Comparison of ENCODE assay signal across 19 cellular contexts in the genomic region with DNA sequence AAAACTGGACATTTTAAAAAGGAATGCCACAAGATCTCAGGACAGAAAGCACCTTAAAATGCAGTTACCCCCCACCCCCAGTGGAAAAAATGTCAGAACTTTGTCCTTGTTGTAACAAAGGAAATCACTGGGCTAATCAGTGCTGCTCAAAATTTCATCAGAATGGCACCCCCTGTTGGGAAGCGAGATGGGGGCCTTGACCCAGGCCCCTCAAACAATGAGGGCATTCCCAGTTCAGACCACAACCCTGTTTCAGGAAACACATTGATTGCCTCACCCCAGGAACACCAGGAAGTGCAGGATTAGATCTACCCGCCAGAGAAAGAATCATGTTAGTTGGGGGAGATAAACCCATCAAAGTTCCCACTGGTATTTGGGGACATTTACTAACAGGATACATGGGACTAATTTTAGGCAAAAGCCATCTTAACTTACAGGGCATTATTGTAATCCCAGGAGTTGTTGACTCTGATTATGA. TPM values are rescaled to one million over a fixed set of nuclear protein-coding genes. Genes with fewer than 3 reads are reported as not detected.
A peak's percentile ranks its signal among the peaks of the same experiment; 100 is the strongest.
DNase-seq lines count a peak whose midpoint lies in the region; ATAC-seq and TF ChIP-seq lines count a peak whose summit lies in the region.
"Had no signal": no experiment of that assay in that cellular context is flagged by ENCODE, and none has a peak within 500 bp of the region (broad histone marks: within the 10 kb centered on the region; RNA-seq: fewer than 3 reads in every experiment).

No MANE protein-coding gene starts in this region.

- DNase-seq in A673 (ENCODE audit: low spot score) (peak; percentile 56), dermis blood vessel endothelial cell (peak; percentile 11), left colon (no peak), NCI-H526 treated with DMSO at 0.1 percent for 48 hours (lab: John Stamatoyannopoulos, UW) (no peak), glomerular visceral epithelial cell (ENCODE audit: extremely low spot score) (no peak), T-cell (no peak)
- DNase-seq: 8988T; ACHN; CD4-positive, CD25-positive, alpha-beta regulatory T cell; DMS 273 treated with DMSO at 0.1 percent for 48 hours; DMS79; EL; GOT3 had no signal

- no peak for TF ChIP-seq CTCF in A673 (conservative IDR thresholded peaks at IDR 0.05; ENCODE audit: low read depth, low read length)

- peaks cover 0 to 6% (median 6%) of the 10 kb centered on the region in 3 donors for H3K4me1 Mint-ChIP-seq in T-cell
- H3K4me1 Mint-ChIP-seq: CD4-positive, CD25-positive, alpha-beta regulatory T cell; IgD-negative memory B cell had no signal

- H3K27ac ChIP-seq in A673 (ENCODE audit: low read depth, low read length, poor library complexity, severe bottlenecking) (no peak overlapping the region), HUES48 (ENCODE audit: low read depth, low read length) (peak overlapping the region; percentile 46)
- H3K27ac ChIP-seq: BLaER1 treated with 17β-estradiol and CSF1 and Interleukin-3, amounts not matched to agents 10 nM and 100 nM; HL-60 had no signal

- BruUV-seq in A673 (replicated peaks; lab: Mats Ljungman, UMichigan): no TSS peak

- POLR2A ChIA-PET in A673 (lab: Charles Lee; ENCODE audit: low non-redundant PET) (no interaction called here), T-cell (lab: Charles Lee) (no interaction called here)

- no peak overlapping the region for H3K27ac Mint-ChIP-seq in T-cell
- H3K27ac Mint-ChIP-seq: CD4-positive, CD25-positive, alpha-beta regulatory T cell; IgD-negative memory B cell had no signal

- H3K9me3 Mint-ChIP-seq in T-cell: peaks cover 0 to 5% (median 2%) of the 10 kb centered on the region in 3 donors

- H3K9me3 ChIP-seq in A673 (ENCODE audit: low read depth, low read length, poor library complexity, severe bottlenecking) (no peaks in the 10 kb centered on the region), HUES48 (ENCODE audit: control insufficient read depth, insufficient read depth, low read length) (peaks cover 48% of the 10 kb centered on the region)
- H3K9me3 ChIP-seq: HAP-1 had no signal

- H3K4me3 ChIP-seq in A673 (ENCODE audit: low read depth, low read length, poor library complexity, severe bottlenecking) (no peak overlapping the region), HUES48 (ENCODE audit: low read depth, low read length) (no peak overlapping the region)
- H3K4me3 ChIP-seq: BLaER1 treated with 17β-estradiol and CSF1 and Interleukin-3, amounts not matched to agents 10 nM and 100 nM; HAP-1 had no signal

- no peaks in the 10 kb centered on the region for H3K36me3 ChIP-seq in A673 (ENCODE audit: insufficient read depth, low read length, poor library complexity, severe bottlenecking)
- H3K36me3 ChIP-seq in HUES48 (ENCODE audit: control insufficient read depth, insufficient read depth, low read length): peaks cover 9% of the 10 kb centered on the region; the same call in 1 of the 2 replicates

- intact Hi-C loops in A673 (cut with micrococcal nuclease; ENCODE audit: unreplicated experiment): no loop called here
- intact Hi-C loops in left colon (cut with DNase I, micrococcal nuclease): no loop called here

- ATAC-seq in left colon (peak; percentile 54), HG02973 (IDR thresholded peaks at IDR 0.05; ENCODE audit: unreplicated experiment) (no peak), T-cell (replicated peaks in 1 of 4) (no peak)

- peaks cover 0 to 7% of the 10 kb centered on the region in 2 donors for H3K27me3 Mint-ChIP-seq in T-cell
- H3K27me3 Mint-ChIP-seq: CD4-positive, CD25-positive, alpha-beta regulatory T cell; IgD-negative memory B cell had no signal

- peaks cover 37% of the 10 kb centered on the region for H3K36me3 Mint-ChIP-seq in T-cell

- peaks cover 5% of the 10 kb centered on the region for H3K4me1 ChIP-seq in A673 (ENCODE audit: insufficient read depth, low read length, poor library complexity, severe bottlenecking)
- H3K4me1 ChIP-seq in HUES48 (ENCODE audit: control insufficient read depth, insufficient read depth, low read length): no peaks in the 10 kb centered on the region
- H3K4me1 ChIP-seq: BLaER1 treated with 17β-estradiol and CSF1 and Interleukin-3, amounts not matched to agents 10 nM and 100 nM had no signal

- H3K27me3 ChIP-seq in A673 (replicated peaks; ENCODE audit: insufficient read depth, low read depth, low read length, poor library complexity) (no peaks in the 10 kb centered on the region), HUES48 (ENCODE audit: control insufficient read depth, insufficient read depth, low read length) (no peaks in the 10 kb centered on the region)

- CTCF ChIA-PET in A673 (lab: Charles Lee) (no interaction called here), T-cell (lab: Charles Lee) (interaction anchor here in 1 of 2 donors (0.7 kb wide), 1 partner anchor 21 kb away, joined by 4 read pairs; no protein-coding TSS in a partner anchor)

- H3K9ac ChIP-seq in HUES48 (ENCODE audit: low read depth, low read length): no peak overlapping the region
- H3K9ac ChIP-seq: BLaER1 treated with 17β-estradiol and CSF1 and Interleukin-3, amounts not matched to agents 10 nM and 100 nM had no signal

- no peak overlapping the region for H3K4me3 Mint-ChIP-seq in T-cell
- H3K4me3 Mint-ChIP-seq: CD4-positive, CD25-positive, alpha-beta regulatory T cell; IgD-negative memory B cell had no signal

RNA-seq across cellular contexts. Expression of a gene that starts 16.4 kb away (rescaled TPM):
- total RNA-seq in A673 (2021) (9.1 and 13.4 TPM in 2 replicates), dermis blood vessel endothelial cell (8.7 and 9.9 TPM in 2 replicates), left colon (10 to 100 TPM; 11.8 to 15.3 TPM), T-cell (10 to 100 TPM; 11.4 to 17.7 (median 12.7) TPM)

RNA-seq across cellular contexts. Expression of a gene that starts 32.2 kb away (rescaled TPM):
- total RNA-seq in A673 (2021): 3.4 and 3.7 TPM in 2 replicates
- total RNA-seq in dermis blood vessel endothelial cell: 0.09 and 0.17 TPM in 2 replicates
- under 1 TPM; 0.73 to 0.81 TPM for total RNA-seq in left colon
- 1 to 10 TPM; 1.1 to 1.9 (median 1.5) TPM for total RNA-seq in T-cell

Comparison
In these comparisons a context has a peak if more than half of its experiments do, and no peak if none do; other contexts are left out.
1. DNase-seq: peak in A673 (single experiment) and dermis blood vessel endothelial cell (single experiment); none in left colon (0 of 2), NCI-H526 treated with DMSO at 0.1 percent for 48 hours (single experiment), glomerular visceral epithelial cell (single experiment) and T-cell (0 of 34).